In genomic region chr2:224952942-224953657, GRCh38 we compare ENCODE assay signal across 8 cellular contexts.
DNase-seq lines count a peak whose midpoint lies in the region; ATAC-seq and TF ChIP-seq lines count a peak whose summit lies in the region.

No MANE protein-coding gene starts in this region.

- ATAC-seq in GM18505 (IDR thresholded peaks at IDR 0.05; ENCODE audit: unreplicated experiment) (peak; percentile 58), GM21515 (IDR thresholded peaks at IDR 0.05; ENCODE audit: unreplicated experiment) (peak; percentile 69), HG03575 (IDR thresholded peaks at IDR 0.05; ENCODE audit: extremely low read depth, insufficient number of reproducible peaks, low FRiP score, unreplicated experiment) (peak; percentile 41), foreskin keratinocyte (no peak)
- peak; percentile 45 to 59 for ATAC-seq in activated naive CD4-positive, alpha-beta T cell treated with anti-CD3 and anti-CD28 coated beads, Interleukin-2, amount 50 U/mL, for 72 hours

- no peaks in the 10 kb centered on the region for H3K36me3 ChIP-seq in suprapubic skin

- H3K9me3 Mint-ChIP-seq in activated naive CD4-positive, alpha-beta T cell treated with anti-CD3 and anti-CD28 coated beads, Interleukin-2, amount 50 U/mL, for 72 hours = peaks cover 0 to 8% of the 10 kb centered on the region in 2 donors

- WGBS in suprapubic skin = 72% methylated on average over 6 of the region's 6 CpGs

- no peaks in the 10 kb centered on the region for H3K9me3 ChIP-seq in suprapubic skin

- H3K36me3 Mint-ChIP-seq in activated naive CD4-positive, alpha-beta T cell treated with anti-CD3 and anti-CD28 coated beads, Interleukin-2, amount 50 U/mL, for 72 hours = peaks cover 7 to 8% of the 10 kb centered on the region in 2 donors

- H3K27me3 ChIP-seq in foreskin keratinocyte = no peaks in the 10 kb centered on the region
- H3K27me3 ChIP-seq in suprapubic skin = no peaks in the 10 kb centered on the region

- H3K27ac ChIP-seq in foreskin keratinocyte (no peak overlapping the region), suprapubic skin (no peak overlapping the region)

- peaks cover 10% of the 10 kb centered on the region for H3K4me1 ChIP-seq in foreskin keratinocyte
- peaks cover 9% of the 10 kb centered on the region for H3K4me1 ChIP-seq in suprapubic skin

- no peak for TF ChIP-seq CTCF in foreskin keratinocyte (conservative IDR thresholded peaks at IDR 0.05)
- TF ChIP-seq CTCF in suprapubic skin (IDR thresholded peaks at IDR 0.05) = no peak

- TF ChIP-seq EP300 in suprapubic skin (IDR thresholded peaks at IDR 0.05) = no peak

- H3K4me3 ChIP-seq in suprapubic skin = no peak overlapping the region

- H3K27ac Mint-ChIP-seq in activated naive CD4-positive, alpha-beta T cell treated with anti-CD3 and anti-CD28 coated beads, Interleukin-2, amount 50 U/mL, for 72 hours = peak overlapping the region; percentile 80 to 93

- TF ChIP-seq POLR2A in GM18505 (IDR thresholded peaks at IDR 0.05; ENCODE audit: borderline replicate concordance, extremely low read depth, insufficient read depth, insufficient read length) = no peak
- no peak for TF ChIP-seq POLR2A in suprapubic skin (IDR thresholded peaks at IDR 0.05)

- DNase-seq in activated naive CD4-positive, alpha-beta T cell treated with anti-CD3 and anti-CD28 coated beads, Interleukin-2, amount 50 U/mL, for 72 hours (ENCODE audit: low spot score in 2 of 2) = no peak
- DNase-seq in foreskin keratinocyte (no peak), NCI-H345 (lab: John Stamatoyannopoulos, UW) (no peak), suprapubic skin (ENCODE audit: low spot score in 2 of 2) (no peak), NCI-H2107 (lab: John Stamatoyannopoulos, UW) (no peak)
